11 cellular contexts compared by ENCODE assay signal in the genomic region with DNA sequence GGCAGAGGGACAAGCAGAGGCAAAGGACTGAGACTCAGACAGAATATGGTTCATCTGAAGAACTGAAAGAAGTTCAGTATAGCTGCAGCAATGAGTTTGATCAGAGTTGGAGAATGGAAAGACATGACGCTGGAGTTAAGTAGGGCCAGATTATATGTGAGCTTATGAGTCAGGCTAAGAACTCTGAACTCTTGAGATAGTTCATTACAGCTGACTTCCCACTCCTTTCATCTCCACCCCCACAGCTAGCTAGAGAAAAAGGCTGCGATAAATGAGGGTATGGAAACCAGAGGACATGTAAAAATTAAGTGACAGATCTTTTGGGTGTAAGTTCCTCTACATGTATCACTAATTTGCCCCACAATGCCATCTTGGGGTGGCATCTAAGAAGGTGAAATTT. TPM values are rescaled to one million over a fixed set of nuclear protein-coding genes. Genes with fewer than 3 reads are reported as not detected.
DNase-seq lines count a peak whose midpoint lies in the region; ATAC-seq and TF ChIP-seq lines count a peak whose summit lies in the region.
"Had no signal": no experiment of that assay in that cellular context is flagged by ENCODE, and none has a peak within 500 bp of the region (broad histone marks: within the 10 kb centered on the region; RNA-seq: fewer than 3 reads in every experiment).

No MANE protein-coding gene starts in this region.

- no peaks in the 10 kb centered on the region for H3K27me3 Mint-ChIP-seq in activated naive CD4-positive, alpha-beta T cell treated with anti-CD3 and anti-CD28 coated beads for 36 hours (ENCODE audit: low read depth)
- no peaks in the 10 kb centered on the region for H3K27me3 Mint-ChIP-seq in mesothelial cell of epicardium (ENCODE audit: low read depth)
- H3K27me3 Mint-ChIP-seq in progenitor cell of endocrine pancreas, result no peaks in the 10 kb centered on the region

- intact Hi-C loops in activated naive CD4-positive, alpha-beta T cell treated with anti-CD3 and anti-CD28 coated beads for 36 hours (cut with micrococcal nuclease), result loop anchor here (1.0 to 2.0 kb wide), 5 partner anchors 30 to 156 kb away; partner anchors contain the start of genes DNAJC14, GDF11 and ORMDL2

- ATAC-seq in GM21737 (IDR thresholded peaks at IDR 0.05; ENCODE audit: unreplicated experiment), result no peak

- peak; percentile 10 to 25 for DNase-seq in activated CD4-positive, alpha-beta T cell treated with anti-CD3 and anti-CD28 coated beads for 24 hours (ENCODE audit: low read depth in 2 of 2)
- DNase-seq in activated CD4-positive, alpha-beta T cell treated with anti-CD3 and anti-CD28 coated beads, Interleukin-2, amount 50 U/mL, for 1 hour, result no peak
- peak; percentile 71 for DNase-seq in activated naive CD4-positive, alpha-beta T cell treated with anti-CD3 and anti-CD28 coated beads for 36 hours
- DNase-seq in mesothelial cell of epicardium (ENCODE audit: low spot score in 2 of 2, unreplicated experiment in 2 of 2) (no peak), stromal cell of bone marrow (ENCODE audit: low read depth) (peak; percentile 25), NOMO-1 (lab: John Stamatoyannopoulos, UW; ENCODE audit: unreplicated experiment in 2 of 2) (no peak), progenitor cell of endocrine pancreas (ENCODE audit: low spot score, unreplicated experiment) (no peak)
- DNase-seq: islet precursor cell, NCI-H446 treated with DMSO at 0.1 percent for 48 hours, testis had no signal

- peak overlapping the region; percentile 70 for H3K27ac Mint-ChIP-seq in activated naive CD4-positive, alpha-beta T cell treated with anti-CD3 and anti-CD28 coated beads for 36 hours
- peak overlapping the region; percentile 58 for H3K27ac Mint-ChIP-seq in mesothelial cell of epicardium
- H3K27ac Mint-ChIP-seq in progenitor cell of endocrine pancreas, result no peak overlapping the region

- H3K36me3 Mint-ChIP-seq in activated naive CD4-positive, alpha-beta T cell treated with anti-CD3 and anti-CD28 coated beads for 36 hours (ENCODE audit: low read depth), result peaks cover 4% of the 10 kb centered on the region
- H3K36me3 Mint-ChIP-seq in mesothelial cell of epicardium (peaks cover 7% of the 10 kb centered on the region), progenitor cell of endocrine pancreas (ENCODE audit: insufficient read depth) (peaks cover 15% of the 10 kb centered on the region)

- CTCF ChIA-PET in activated naive CD4-positive, alpha-beta T cell treated with anti-CD3 and anti-CD28 coated beads for 36 hours (lab: Charles Lee), result interaction anchor here (1.1 to 2.0 kb wide), 6 partner anchors 13 to 161 kb away, joined by 3 to 11 read pairs (median 4); no protein-coding TSS in a partner anchor

- H3K4me1 Mint-ChIP-seq in activated naive CD4-positive, alpha-beta T cell treated with anti-CD3 and anti-CD28 coated beads for 36 hours (ENCODE audit: low read depth), result peaks cover 13% of the 10 kb centered on the region
- no peaks in the 10 kb centered on the region for H3K4me1 Mint-ChIP-seq in mesothelial cell of epicardium
- H3K4me1 Mint-ChIP-seq in progenitor cell of endocrine pancreas (ENCODE audit: low read depth), result no peaks in the 10 kb centered on the region

- no peak overlapping the region for H3K4me3 Mint-ChIP-seq in activated naive CD4-positive, alpha-beta T cell treated with anti-CD3 and anti-CD28 coated beads for 36 hours
- H3K4me3 Mint-ChIP-seq in mesothelial cell of epicardium (no peak overlapping the region), progenitor cell of endocrine pancreas (ENCODE audit: low read depth) (no peak overlapping the region)

- no peak for TF ChIP-seq CTCF in mesothelial cell of epicardium (IDR thresholded peaks at IDR 0.05; ENCODE audit: unreplicated experiment)
- TF ChIP-seq CTCF in progenitor cell of endocrine pancreas (IDR thresholded peaks at IDR 0.05; ENCODE audit: unreplicated experiment), result no peak

- no peaks in the 10 kb centered on the region for H3K9me3 Mint-ChIP-seq in activated naive CD4-positive, alpha-beta T cell treated with anti-CD3 and anti-CD28 coated beads for 36 hours
- H3K9me3 Mint-ChIP-seq in mesothelial cell of epicardium (no peaks in the 10 kb centered on the region), progenitor cell of endocrine pancreas (ENCODE audit: low read depth) (no peaks in the 10 kb centered on the region)

RNA-seq across cellular contexts. Expression of gene PYM1, which starts 28.7 kb away (rescaled TPM):
- total RNA-seq in activated naive CD4-positive, alpha-beta T cell treated with anti-CD3 and anti-CD28 coated beads for 36 hours, result 10 to 100 TPM; 18.8 to 19.3 TPM
- total RNA-seq in mesothelial cell of epicardium (21.1 to 23.8 TPM (median 22.9 TPM) in 3 replicates), progenitor cell of endocrine pancreas (38.0 and 42.8 TPM in 2 replicates)

RNA-seq across cellular contexts. Expression of gene DGKA, which starts 31.9 kb away (rescaled TPM):
- 100 to 1,000 TPM; 285 to 331 TPM for total RNA-seq in activated naive CD4-positive, alpha-beta T cell treated with anti-CD3 and anti-CD28 coated beads for 36 hours
- total RNA-seq in mesothelial cell of epicardium, result 29.7 to 42.2 TPM (median 33.5 TPM) in 3 replicates
- 10.2 and 16.8 TPM in 2 replicates for total RNA-seq in progenitor cell of endocrine pancreas

RNA-seq across cellular contexts. Expression of gene MMP19, which starts 56.3 kb away (rescaled TPM):
- total RNA-seq in activated naive CD4-positive, alpha-beta T cell treated with anti-CD3 and anti-CD28 coated beads for 36 hours, result under 1 TPM in 1 of 2 experiments, not detected in 1; 0.10 TPM
- total RNA-seq in mesothelial cell of epicardium, result 3.1 to 3.3 TPM (median 3.3 TPM) in 3 replicates
- total RNA-seq in progenitor cell of endocrine pancreas, result 0.62 and 0.89 TPM in 2 replicates

Comparison
In these comparisons a context has a peak if more than half of its experiments do, and no peak if none do; other contexts are left out.
1. DNase-seq: peak in activated CD4-positive, alpha-beta T cell treated with anti-CD3 and anti-CD28 coated beads for 24 hours (2 of 2), activated naive CD4-positive, alpha-beta T cell treated with anti-CD3 and anti-CD28 coated beads for 36 hours (single experiment) and stromal cell of bone marrow (single experiment); none in activated CD4-positive, alpha-beta T cell treated with anti-CD3 and anti-CD28 coated beads, Interleukin-2, amount 50 U/mL, for 1 hour (single experiment), mesothelial cell of epicardium (0 of 2), NOMO-1 (0 of 2) and progenitor cell of endocrine pancreas (single experiment).